In the genomic region with DNA sequence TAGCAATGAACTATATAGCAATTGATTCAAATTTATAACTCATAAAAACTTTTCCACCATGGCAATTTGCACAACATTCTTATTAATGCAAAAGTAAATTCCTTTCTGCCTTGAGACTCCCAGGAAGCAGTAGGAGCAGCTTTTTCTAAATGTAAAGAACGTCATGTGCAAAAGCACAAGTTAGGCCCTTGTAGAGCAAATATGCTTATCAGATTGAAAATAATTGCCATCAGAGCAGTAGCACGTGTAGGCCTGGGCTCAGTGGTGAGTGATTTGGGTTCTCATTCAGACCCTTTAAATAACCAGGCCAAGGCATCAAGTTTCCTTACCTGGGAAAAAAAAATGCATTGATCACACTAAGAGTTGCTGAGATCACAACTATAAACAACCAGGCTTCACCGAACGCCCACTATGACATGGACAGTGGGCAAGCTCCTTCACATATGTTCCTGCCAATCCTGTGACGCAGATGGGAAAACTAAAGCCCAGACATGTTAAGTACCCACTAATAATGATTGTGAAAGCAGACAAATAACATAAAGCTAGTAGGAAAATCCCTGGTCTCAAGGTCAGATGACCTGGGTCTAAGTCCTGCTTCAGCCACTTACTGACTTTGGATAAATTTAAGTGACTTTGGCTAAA, we compare ENCODE assay signal across 1 cellular context.
TF ChIP-seq lines count a peak whose summit lies in the region.

No MANE protein-coding gene starts in this region.

TF ChIP-seq in SK-N-SH treated with all-trans-retinoic acid at 6 μM for 48 hours, 23 proteins besides CTCF, POLR2A, EP300 and RAD21 (continued from another document):
- TF ChIP-seq, protein P1, sequence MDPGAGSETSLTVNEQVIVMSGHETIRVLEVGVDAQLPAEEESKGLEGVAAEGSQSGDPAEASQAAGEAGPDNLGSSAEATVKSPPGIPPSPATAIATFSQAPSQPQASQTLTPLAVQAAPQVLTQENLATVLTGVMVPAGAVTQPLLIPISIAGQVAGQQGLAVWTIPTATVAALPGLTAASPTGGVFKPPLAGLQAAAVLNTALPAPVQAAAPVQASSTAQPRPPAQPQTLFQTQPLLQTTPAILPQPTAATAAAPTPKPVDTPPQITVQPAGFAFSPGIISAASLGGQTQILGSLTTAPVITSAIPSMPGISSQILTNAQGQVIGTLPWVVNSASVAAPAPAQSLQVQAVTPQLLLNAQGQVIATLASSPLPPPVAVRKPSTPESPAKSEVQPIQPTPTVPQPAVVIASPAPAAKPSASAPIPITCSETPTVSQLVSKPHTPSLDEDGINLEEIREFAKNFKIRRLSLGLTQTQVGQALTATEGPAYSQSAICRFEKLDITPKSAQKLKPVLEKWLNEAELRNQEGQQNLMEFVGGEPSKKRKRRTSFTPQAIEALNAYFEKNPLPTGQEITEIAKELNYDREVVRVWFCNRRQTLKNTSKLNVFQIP (CRISPR knock-in tag; IDR thresholded peaks at IDR 0.05; ENCODE audit: borderline replicate concordance, low read depth), result no peak
- TF ChIP-seq TCF4 (CRISPR knock-in tag; IDR thresholded peaks at IDR 0.05; ENCODE audit: borderline replicate concordance) (no peak), ARNTL (CRISPR knock-in tag; IDR thresholded peaks at IDR 0.05; ENCODE audit: borderline replicate concordance, low read depth) (no peak), ZFP3 (CRISPR knock-in tag; IDR thresholded peaks at IDR 0.05) (no peak), CSDC2 (CRISPR knock-in tag; IDR thresholded peaks at IDR 0.05) (no peak), ZNF8 (CRISPR knock-in tag; IDR thresholded peaks at IDR 0.05) (no peak), ZNF70 (CRISPR knock-in tag; IDR thresholded peaks at IDR 0.05) (no peak), GLIS3 (CRISPR knock-in tag; IDR thresholded peaks at IDR 0.05) (no peak), ZC3H10 (CRISPR knock-in tag; IDR thresholded peaks at IDR 0.05) (no peak), ZFP30 (CRISPR knock-in tag; IDR thresholded peaks at IDR 0.05) (no peak), ZNF565 (CRISPR knock-in tag; conservative IDR thresholded peaks at IDR 0.05; ENCODE audit: low read depth) (no peak)
- TF ChIP-seq, protein P2, sequence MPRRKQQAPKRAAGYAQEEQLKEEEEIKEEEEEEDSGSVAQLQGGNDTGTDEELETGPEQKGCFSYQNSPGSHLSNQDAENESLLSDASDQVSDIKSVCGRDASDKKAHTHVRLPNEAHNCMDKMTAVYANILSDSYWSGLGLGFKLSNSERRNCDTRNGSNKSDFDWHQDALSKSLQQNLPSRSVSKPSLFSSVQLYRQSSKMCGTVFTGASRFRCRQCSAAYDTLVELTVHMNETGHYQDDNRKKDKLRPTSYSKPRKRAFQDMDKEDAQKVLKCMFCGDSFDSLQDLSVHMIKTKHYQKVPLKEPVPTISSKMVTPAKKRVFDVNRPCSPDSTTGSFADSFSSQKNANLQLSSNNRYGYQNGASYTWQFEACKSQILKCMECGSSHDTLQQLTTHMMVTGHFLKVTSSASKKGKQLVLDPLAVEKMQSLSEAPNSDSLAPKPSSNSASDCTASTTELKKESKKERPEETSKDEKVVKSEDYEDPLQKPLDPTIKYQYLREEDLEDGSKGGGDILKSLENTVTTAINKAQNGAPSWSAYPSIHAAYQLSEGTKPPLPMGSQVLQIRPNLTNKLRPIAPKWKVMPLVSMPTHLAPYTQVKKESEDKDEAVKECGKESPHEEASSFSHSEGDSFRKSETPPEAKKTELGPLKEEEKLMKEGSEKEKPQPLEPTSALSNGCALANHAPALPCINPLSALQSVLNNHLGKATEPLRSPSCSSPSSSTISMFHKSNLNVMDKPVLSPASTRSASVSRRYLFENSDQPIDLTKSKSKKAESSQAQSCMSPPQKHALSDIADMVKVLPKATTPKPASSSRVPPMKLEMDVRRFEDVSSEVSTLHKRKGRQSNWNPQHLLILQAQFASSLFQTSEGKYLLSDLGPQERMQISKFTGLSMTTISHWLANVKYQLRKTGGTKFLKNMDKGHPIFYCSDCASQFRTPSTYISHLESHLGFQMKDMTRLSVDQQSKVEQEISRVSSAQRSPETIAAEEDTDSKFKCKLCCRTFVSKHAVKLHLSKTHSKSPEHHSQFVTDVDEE (CRISPR knock-in tag; IDR thresholded peaks at IDR 0.05), result no peak
TF ChIP-seq in SK-N-SH treated with all-trans-retinoic acid at 6 μM for 48 hours: peak in this region for 0.
